26 cellular contexts compared by ENCODE assay signal in genomic region chr15:28103831-28104230, GRCh38. TPM values are rescaled to one million over a fixed set of nuclear protein-coding genes. Genes with fewer than 3 reads are reported as not detected.
"Had no signal": no experiment of that assay in that cellular context is flagged by ENCODE, and none has a peak within 500 bp of the region (broad histone marks: within the 10 kb centered on the region; RNA-seq: fewer than 3 reads in every experiment).

No MANE protein-coding gene starts in this region.

- H3K27ac Mint-ChIP-seq: activated B cell treated with CpG ODN at 0.5 μM for 24 hours; activated CD4-positive, alpha-beta memory T cell treated with anti-CD3 and anti-CD28 coated beads for 36 hours; activated CD4-positive, alpha-beta T cell treated with anti-CD3 and anti-CD28 coated beads, Interleukin-2, amount 10 ng/mL, durations not matched to agents 24 days and 14 days; activated naive CD8-positive, alpha-beta T cell treated with anti-CD3 and anti-CD28 coated beads, Interleukin-2, amount 10 ng/mL, durations not matched to agents 7 days and 5 days; T-helper 17 cell had no signal

- H3K36me3 Mint-ChIP-seq: activated CD4-positive, alpha-beta memory T cell treated with anti-CD3 and anti-CD28 coated beads for 36 hours; activated naive CD8-positive, alpha-beta T cell treated with anti-CD3 and anti-CD28 coated beads, Interleukin-2, amount 10 ng/mL, durations not matched to agents 7 days and 5 days had no signal

- H3K9me3 ChIP-seq: adrenal gland, breast epithelium had no signal

- H3K36me3 ChIP-seq: adrenal gland, breast epithelium, Peyer's patch had no signal

- H3K4me3 Mint-ChIP-seq: activated B cell treated with CpG ODN at 0.5 μM for 24 hours; activated CD4-positive, alpha-beta memory T cell treated with anti-CD3 and anti-CD28 coated beads for 36 hours; activated CD4-positive, alpha-beta T cell treated with anti-CD3 and anti-CD28 coated beads, Interleukin-2, amount 10 ng/mL, durations not matched to agents 24 days and 14 days; activated naive CD8-positive, alpha-beta T cell treated with anti-CD3 and anti-CD28 coated beads, Interleukin-2, amount 10 ng/mL, durations not matched to agents 7 days and 5 days had no signal

- DNase-seq: activated B cell treated with CpG ODN at 0.5 μM for 24 hours; activated CD4-positive, alpha-beta memory T cell treated with anti-CD3 and anti-CD28 coated beads for 36 hours; activated CD4-positive, alpha-beta T cell treated with anti-CD3 and anti-CD28 coated beads for 1 hour; activated CD4-positive, alpha-beta T cell treated with anti-CD3 and anti-CD28 coated beads, Interleukin-2, amount 10 ng/mL, durations not matched to agents 24 days and 14 days; activated CD8-positive, alpha-beta memory T cell treated with anti-CD3 and anti-CD28 coated beads for 24 hours; activated effector memory CD4-positive, alpha-beta T cell treated with anti-CD3 and anti-CD28 coated beads, Interleukin-2, amount 50 U/mL, for 16 hours; activated naive CD4-positive, alpha-beta T cell treated with anti-CD3 and anti-CD28 coated beads, Interleukin-2, amount 50 U/mL, for 16 hours; activated naive CD8-positive, alpha-beta T cell treated with anti-CD3 and anti-CD28 coated beads, Interleukin-2, amount 10 ng/mL, durations not matched to agents 7 days and 5 days; activated T-cell treated with anti-CD3 and anti-CD28 coated beads, Interleukin-2, amount 50 U/mL, for 4 hours; anterior cingulate cortex; IMR-90; KG1; NCI-H1048; NCI-H146; NCI-H187 treated with DMSO at 0.1 percent for 48 hours; NCI-H2081 treated with DMSO at 0.1 percent for 48 hours; NCI-H446; NCI-H524; Peyer's patch; SHP77; T-helper 17 cell; T-helper 9 cell had no signal

- H3K27ac ChIP-seq: adrenal gland, breast epithelium, Peyer's patch, RWPE1 had no signal

- H3K9me3 Mint-ChIP-seq: activated B cell treated with CpG ODN at 0.5 μM for 24 hours; activated CD4-positive, alpha-beta memory T cell treated with anti-CD3 and anti-CD28 coated beads for 36 hours; activated CD4-positive, alpha-beta T cell treated with anti-CD3 and anti-CD28 coated beads, Interleukin-2, amount 10 ng/mL, durations not matched to agents 24 days and 14 days; activated naive CD8-positive, alpha-beta T cell treated with anti-CD3 and anti-CD28 coated beads, Interleukin-2, amount 10 ng/mL, durations not matched to agents 7 days and 5 days; activated T-cell treated with anti-CD3 and anti-CD28 coated beads, Interleukin-2, amount 50 U/mL, for 4 hours had no signal

- H3K4me3 ChIP-seq: adrenal gland, breast epithelium, Peyer's patch had no signal

- ATAC-seq: activated T-cell treated with anti-CD3 and anti-CD28 coated beads, Interleukin-2, amount 50 U/mL, for 4 hours; T-helper 17 cell had no signal

RNA-seq across cellular contexts. Expression of gene OCA2, which starts 4.7 kb away (rescaled TPM):
- total RNA-seq: activated B cell treated with CpG ODN at 0.5 μM for 24 hours; activated CD4-positive, alpha-beta memory T cell treated with anti-CD3 and anti-CD28 coated beads for 36 hours; activated CD4-positive, alpha-beta T cell treated with anti-CD3 and anti-CD28 coated beads, Interleukin-2, amount 10 ng/mL, durations not matched to agents 24 days and 14 days; activated naive CD8-positive, alpha-beta T cell treated with anti-CD3 and anti-CD28 coated beads, Interleukin-2, amount 10 ng/mL, durations not matched to agents 7 days and 5 days; activated T-cell treated with anti-CD3 and anti-CD28 coated beads, Interleukin-2, amount 50 U/mL, for 4 hours; M059J; T-helper 17 cell had no signal
